Comparison of ENCODE assay signal across 21 cellular contexts in genomic region chrX:20989361-20989760, GRCh38.
"Had no signal": no experiment of that assay in that cellular context is flagged by ENCODE, and none has a peak within 500 bp of the region (broad histone marks: within the 10 kb centered on the region; RNA-seq: fewer than 3 reads in every experiment).

No MANE protein-coding gene starts in this region.

- H3K4me1 Mint-ChIP-seq: naive B cell; nephron; stimulated activated naive B cell treated with anti-CD40 and anti-IgM and Interleukin-4, amounts not matched to agents 10 μg/mL and 1 μg/mL and 100 μg/mL, for 72 hours; stimulated activated naive CD8-positive, alpha-beta T cell treated with anti-CD3 and anti-CD28 coated beads, Interleukin-15, amount 100 ng/mL, for 72 hours had no signal

- H3K36me3 Mint-ChIP-seq: naive B cell; stimulated activated naive B cell treated with anti-CD40 and anti-IgM and Interleukin-4, amounts not matched to agents 10 μg/mL and 1 μg/mL and 100 μg/mL, for 72 hours had no signal

- H3K9me3 ChIP-seq: heart left ventricle, right atrium auricular region, sigmoid colon, testis, tibial nerve had no signal

- H3K4me3 Mint-ChIP-seq: naive B cell; nephron; stimulated activated naive B cell treated with anti-CD40 and anti-IgM and Interleukin-4, amounts not matched to agents 10 μg/mL and 1 μg/mL and 100 μg/mL, for 72 hours; stimulated activated naive CD8-positive, alpha-beta T cell treated with anti-CD3 and anti-CD28 coated beads, Interleukin-15, amount 100 ng/mL, for 72 hours had no signal

- H3K27me3 ChIP-seq: heart left ventricle, right atrium auricular region, sigmoid colon, testis, tibial nerve had no signal

- H3K27me3 Mint-ChIP-seq: naive B cell; stimulated activated naive B cell treated with anti-CD40 and anti-IgM and Interleukin-4, amounts not matched to agents 10 μg/mL and 1 μg/mL and 100 μg/mL, for 72 hours; stimulated activated naive CD8-positive, alpha-beta T cell treated with anti-CD3 and anti-CD28 coated beads, Interleukin-15, amount 100 ng/mL, for 72 hours had no signal

- H3K36me3 ChIP-seq: heart left ventricle, right atrium auricular region, sigmoid colon, tibial nerve had no signal

- ATAC-seq: esophagus mucosa; heart left ventricle; left colon; stimulated activated naive B cell treated with anti-CD40 and anti-IgM and Interleukin-4, amounts not matched to agents 10 μg/mL and 1 μg/mL and 100 μg/mL, for 72 hours; stimulated activated naive CD8-positive, alpha-beta T cell treated with anti-CD3 and anti-CD28 coated beads, Interleukin-15, amount 100 ng/mL, for 72 hours had no signal

- H3K4me1 ChIP-seq: heart left ventricle, right atrium auricular region, sigmoid colon, testis, tibial nerve had no signal

- H3K4me3 ChIP-seq: dorsolateral prefrontal cortex, heart left ventricle, right atrium auricular region, sigmoid colon, skin epidermis, testis, tibial nerve had no signal

- H3K27ac Mint-ChIP-seq: naive B cell; nephron; stimulated activated naive B cell treated with anti-CD40 and anti-IgM and Interleukin-4, amounts not matched to agents 10 μg/mL and 1 μg/mL and 100 μg/mL, for 72 hours; stimulated activated naive CD8-positive, alpha-beta T cell treated with anti-CD3 and anti-CD28 coated beads, Interleukin-15, amount 100 ng/mL, for 72 hours had no signal

- H3K27ac ChIP-seq: dorsolateral prefrontal cortex, heart left ventricle, right atrium auricular region, sigmoid colon, skin epidermis, testis, tibial nerve had no signal

- DNase-seq: cortex of kidney; dorsolateral prefrontal cortex; effector CD8-positive, alpha-beta T cell; heart left ventricle; hippocampal formation; left colon; mesendoderm; naive B cell; occipital lobe; posterior cingulate gyrus; sigmoid colon; stimulated activated CD4-positive, alpha-beta T cell treated with anti-CD3 and anti-CD28 coated beads, Interleukin-2, amount 100 ng/mL, for 24 hours; stimulated activated CD4-positive, alpha-beta T cell treated with anti-CD3 and anti-CD28 coated beads, Interleukin-4, amount 100 ng/mL, for 4 hours; stimulated activated naive B cell treated with anti-CD40 and anti-IgM and Interleukin-4, amounts not matched to agents 10 μg/mL and 1 μg/mL and 100 μg/mL, for 72 hours; stimulated activated naive CD8-positive, alpha-beta T cell treated with anti-CD3 and anti-CD28 coated beads, Interleukin-15, amount 100 ng/mL, for 72 hours; testis had no signal

- H3K9me3 Mint-ChIP-seq: stimulated activated naive CD8-positive, alpha-beta T cell treated with anti-CD3 and anti-CD28 coated beads, Interleukin-15, amount 100 ng/mL, for 72 hours had no signal
